ENCODE assay signal across 1 cellular context in genomic region chr20:35277531-35278395, GRCh38.
TF ChIP-seq lines count a peak whose summit lies in the region.

TSS of gene MMP24OS (minus strand) at chr20:35278122. CDS start at chr20:35277929, 193 bp downstream.

TF ChIP-seq in K562, 482 proteins besides CTCF, POLR2A, EP300 and RAD21 (continued from another document and continues in another):
- TF ChIP-seq ZBTB40 (IDR thresholded peaks at IDR 0.05) (peak; percentile 34; the same call in 1 of the 2 replicates), ZBTB40 (CRISPR knock-in tag; IDR thresholded peaks at IDR 0.05) (no peak), ASH1L (IDR thresholded peaks at IDR 0.05; ENCODE audit: borderline replicate concordance, low read depth, partially characterized antibody) (no peak), ZFP36 (IDR thresholded peaks at IDR 0.05; ENCODE audit: low read depth, low read length, partially characterized antibody) (no peak), THAP7 (CRISPR knock-in tag; IDR thresholded peaks at IDR 0.05) (no peak), NFE2 (IDR thresholded peaks at IDR 0.05; ENCODE audit: low read depth) (no peak), MCM7 (IDR thresholded peaks at IDR 0.05) (no peak), ZNF609 (CRISPR knock-in tag; IDR thresholded peaks at IDR 0.05; ENCODE audit: borderline replicate concordance) (no peak), ZNF431 (CRISPR knock-in tag; IDR thresholded peaks at IDR 0.05) (peak; percentile 44; the same call in 1 of the 2 replicates), ZNF436 (CRISPR knock-in tag; IDR thresholded peaks at IDR 0.05) (no peak), ERF (CRISPR knock-in tag; IDR thresholded peaks at IDR 0.05) (peak; percentile 51; the same call in 1 of the 2 replicates), CBX8 (IDR thresholded peaks at IDR 0.05; ENCODE audit: borderline replicate concordance, extremely low read depth, low read depth, low read length, poor library complexity, severe bottlenecking) (no peak), HCFC1 (IDR thresholded peaks at IDR 0.05; ENCODE audit: low read depth, low read length) (no peak; the same call in 1 of the 2 replicates), KLF13 (tag; IDR thresholded peaks at IDR 0.05; ENCODE audit: borderline replicate concordance, low read depth) (no peak), SIRT6 (IDR thresholded peaks at IDR 0.05; ENCODE audit: low read depth, low read length) (no peak), MIER1 (IDR thresholded peaks at IDR 0.05; ENCODE audit: low read depth) (no peak), TEAD2 (tag; IDR thresholded peaks at IDR 0.05) (no peak), HMG20A (CRISPR knock-in tag; conservative IDR thresholded peaks at IDR 0.05) (no peak), HEY1 (CRISPR knock-in tag; IDR thresholded peaks at IDR 0.05; ENCODE audit: borderline replicate concordance) (no peak), POU5F1 (IDR thresholded peaks at IDR 0.05; ENCODE audit: borderline replicate concordance, low read depth, low read length, partially characterized antibody) (no peak), ZNF280B (CRISPR knock-in tag; IDR thresholded peaks at IDR 0.05) (no peak), FOXP1 (CRISPR knock-in tag; IDR thresholded peaks at IDR 0.05) (0 out of 2 replicates have a peak, but pooled peaks have one; percentile 50), ZNF408 (CRISPR knock-in tag; IDR thresholded peaks at IDR 0.05; ENCODE audit: low read depth) (no peak), ZNF324 (CRISPR knock-in tag; IDR thresholded peaks at IDR 0.05) (no peak), RB1 (IDR thresholded peaks at IDR 0.05; ENCODE audit: low read depth) (no peak), MTF1 (CRISPR knock-in tag; IDR thresholded peaks at IDR 0.05; ENCODE audit: borderline replicate concordance) (no peak), EGR1 (conservative IDR thresholded peaks at IDR 0.05) (peak; percentile 28; the same call in 1 of the 2 replicates), IFI16 (CRISPR knock-in tag; IDR thresholded peaks at IDR 0.05) (no peak), ILF3 (IDR thresholded peaks at IDR 0.05; ENCODE audit: borderline replicate concordance) (no peak), ELK1 (CRISPR knock-in tag; IDR thresholded peaks at IDR 0.05) (no peak), ZNF644 (tag; IDR thresholded peaks at IDR 0.05; ENCODE audit: low read depth) (no peak), ELK3 (CRISPR knock-in tag; IDR thresholded peaks at IDR 0.05) (no peak), ARID1B (IDR thresholded peaks at IDR 0.05) (no peak), ZNF507 (tag; conservative IDR thresholded peaks at IDR 0.05) (no peak), MAFF (IDR thresholded peaks at IDR 0.05; ENCODE audit: low read length) (no peak), HLTF (IDR thresholded peaks at IDR 0.05) (no peak), PREB (CRISPR knock-in tag; IDR thresholded peaks at IDR 0.05) (no peak), ETS1 (conservative IDR thresholded peaks at IDR 0.05; ENCODE audit: control insufficient read depth, low read depth, low read length) (0 out of 2 replicates have a peak, but pooled peaks have one; percentile 32), STAT5B (CRISPR knock-in tag; IDR thresholded peaks at IDR 0.05) (no peak), BACH1 (tag; IDR thresholded peaks at IDR 0.05) (no peak), CBFA2T3 (IDR thresholded peaks at IDR 0.05) (no peak)
